ENCODE assay signal across 22 cellular contexts in the genomic region with DNA sequence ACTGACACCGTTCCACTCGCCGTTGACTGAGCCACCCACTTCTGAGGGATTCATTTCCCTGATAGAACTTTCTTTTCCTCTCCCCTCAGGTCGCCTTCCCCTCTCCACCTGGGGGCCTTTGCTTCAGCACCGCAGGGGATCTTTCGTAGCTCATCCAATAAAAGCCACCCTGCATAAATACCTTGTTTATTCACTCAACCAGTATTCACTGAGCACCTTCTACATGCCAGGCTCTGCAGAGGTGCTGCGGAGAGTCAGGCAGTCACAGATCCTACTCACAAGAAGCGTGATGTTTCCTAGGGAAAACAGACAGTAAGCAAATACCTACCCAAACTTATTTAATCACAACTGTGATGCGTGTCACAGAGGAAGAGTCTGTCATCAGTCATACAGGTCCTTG.
A peak's percentile ranks its signal among the peaks of the same experiment; 100 is the strongest.
DNase-seq lines count a peak whose midpoint lies in the region; ATAC-seq, FAIRE-seq and TF ChIP-seq lines count a peak whose summit lies in the region.
"Had no signal": no experiment of that assay in that cellular context is flagged by ENCODE, and none has a peak within 500 bp of the region (broad histone marks: within the 10 kb centered on the region; RNA-seq: fewer than 3 reads in every experiment).

No MANE protein-coding gene starts in this region.

- peaks cover 4% of the 10 kb centered on the region; the same call in 1 of the 2 replicates for H3K27me3 ChIP-seq in BLaER1
- H3K27me3 ChIP-seq in H1 (replicated peaks in 1 of 4; ENCODE audit: control insufficient read depth in 3 of 4, extremely low read depth in 1 of 4, insufficient read depth in 3 of 4, low read length in 3 of 4) = no peaks in the 10 kb centered on the region
- H3K27me3 ChIP-seq in mesendoderm (ENCODE audit: insufficient read depth, low read length, poor library complexity) = no peaks in the 10 kb centered on the region
- no peaks in the 10 kb centered on the region for H3K27me3 ChIP-seq in neural progenitor cell
- H3K27me3 ChIP-seq in pancreas = no peaks in the 10 kb centered on the region

- H4K91ac ChIP-seq in H1 (replicated peaks; ENCODE audit: insufficient read length, low read length) = no peak overlapping the region

- POLR2A ChIA-PET in H1 (lab: Charles Lee; ENCODE audit: partially characterized antibody) = no interaction called here
- POLR2A ChIA-PET in activated CD8-positive, alpha-beta T cell treated with anti-CD3 and anti-CD28 coated beads, Interleukin-2, amount 10 ng/mL, durations not matched to agents 7 days and 5 days (lab: Charles Lee) = no interaction called here

- H3K79me1 ChIP-seq in H1 (ENCODE audit: low read depth, low read length) (no peaks in the 10 kb centered on the region), mesendoderm (ENCODE audit: low read length) (no peaks in the 10 kb centered on the region)

- H3K9me3 ChIP-seq in BLaER1 (peaks cover 13% of the 10 kb centered on the region), H1 (ENCODE audit: insufficient read depth in 2 of 2, low read depth in 1 of 2, low read length in 1 of 2) (peaks cover 3 to 6% of the 10 kb centered on the region in 2 experiments; a peak in 1 of 4 replicates), neural progenitor cell (ENCODE audit: low read depth) (no peaks in the 10 kb centered on the region), pancreas (no peaks in the 10 kb centered on the region)

- H3K18ac ChIP-seq in H1 (ENCODE audit: extremely low read depth, low read length) (no peak overlapping the region), mesendoderm (ENCODE audit: low read length) (no peak overlapping the region)

- H3K4ac ChIP-seq in H1 (replicated peaks; ENCODE audit: insufficient read length, low read depth, low read length) (no peak overlapping the region), mesendoderm (ENCODE audit: low read depth, low read length) (no peak overlapping the region)

- ATAC-seq in pancreas = no peak
- ATAC-seq in activated CD8-positive, alpha-beta T cell treated with anti-CD3 and anti-CD28 coated beads, Interleukin-2, amount 10 ng/mL, durations not matched to agents 7 days and 5 days = no peak
- ATAC-seq: A549, GM12878, HCT116 had no signal

- no peak overlapping the region for H2BK20ac ChIP-seq in H1 (ENCODE audit: low read length)

- no peak for TF ChIP-seq RAD21 in H1 (IDR thresholded peaks at IDR 0.05 in 1 of 2, conservative IDR thresholded peaks at IDR 0.05 in 1 of 2; ENCODE audit: low read depth in 2 of 2, low read length in 2 of 2)

- peak overlapping the region; percentile 81 for H3K27ac Mint-ChIP-seq in neural progenitor cell
- no peak overlapping the region for H3K27ac Mint-ChIP-seq in activated CD8-positive, alpha-beta T cell treated with anti-CD3 and anti-CD28 coated beads, Interleukin-2, amount 10 ng/mL, durations not matched to agents 7 days and 5 days
- H3K27ac Mint-ChIP-seq: CD4-positive, CD25-positive, alpha-beta regulatory T cell; CD8-positive, alpha-beta memory T cell; HFFc6 had no signal

- H4K20me1 ChIP-seq in BLaER1 (peaks cover 10% of the 10 kb centered on the region), H1 (replicated peaks in 1 of 2; ENCODE audit: control insufficient read depth in 1 of 2, insufficient read depth in 2 of 2, low read length in 2 of 2) (no peaks in the 10 kb centered on the region), neural progenitor cell (ENCODE audit: low read depth) (no peaks in the 10 kb centered on the region)

- TF ChIP-seq CTCF in H1 (IDR thresholded peaks at IDR 0.05; ENCODE audit: control extremely low read depth in 1 of 3, insufficient read depth in 1 of 3, low read depth in 1 of 3, low read length in 3 of 3) (no peak), neural progenitor cell (IDR thresholded peaks at IDR 0.05) (no peak), pancreas (IDR thresholded peaks at IDR 0.05) (no peak)

- FAIRE-seq in H1 (lab: Jason Lieb, UNC) (no peak), pancreas (lab: Jason Lieb, UNC) (no peak)
- FAIRE-seq: A549, GM12878, GM19239 had no signal

- H3K36me3 ChIP-seq in BLaER1 = no peaks in the 10 kb centered on the region
- H3K36me3 ChIP-seq in H1 (ENCODE audit: control insufficient read depth in 2 of 4, insufficient read depth in 4 of 4, low read length in 3 of 4) = no peaks in the 10 kb centered on the region
- H3K36me3 ChIP-seq in mesendoderm (ENCODE audit: control insufficient read depth, insufficient read depth, low read length) = no peaks in the 10 kb centered on the region
- no peaks in the 10 kb centered on the region for H3K36me3 ChIP-seq in neural progenitor cell
- no peaks in the 10 kb centered on the region for H3K36me3 ChIP-seq in pancreas

- H3F3A ChIP-seq in neural progenitor cell (ENCODE audit: low read depth) = no peaks in the 10 kb centered on the region

- H3K79me2 ChIP-seq in H1 (ENCODE audit: control insufficient read depth in 1 of 2, insufficient read depth in 2 of 2, low read length in 2 of 2) (no peaks in the 10 kb centered on the region), mesendoderm (ENCODE audit: control insufficient read depth, insufficient read depth, low read length) (no peaks in the 10 kb centered on the region), neural progenitor cell (ENCODE audit: low read depth) (no peaks in the 10 kb centered on the region)

- H3K27ac ChIP-seq in BLaER1 (no peak overlapping the region), H1 (ENCODE audit: low read depth, low read length) (0 out of 2 replicates have a peak overlapping the region, but pooled peaks have one; percentile 8), mesendoderm (ENCODE audit: low read depth, low read length) (no peak overlapping the region), neural progenitor cell (no peak overlapping the region), pancreas (no peak overlapping the region)
- H3K27ac ChIP-seq: 22Rv1, A549, HL-60 had no signal

- H3K4me1 Mint-ChIP-seq in neural progenitor cell = peaks cover 5% of the 10 kb centered on the region
- H3K4me1 Mint-ChIP-seq in activated CD8-positive, alpha-beta T cell treated with anti-CD3 and anti-CD28 coated beads, Interleukin-2, amount 10 ng/mL, durations not matched to agents 7 days and 5 days (ENCODE audit: low read depth) = no peaks in the 10 kb centered on the region
- H3K4me1 Mint-ChIP-seq: CD4-positive, CD25-positive, alpha-beta regulatory T cell had no signal

- H2AFZ ChIP-seq in H1 (ENCODE audit: low read length) (peak overlapping the region; percentile 54; the same call in 1 of the 2 replicates), neural progenitor cell (replicated peaks) (no peak overlapping the region)

- no peak for TF ChIP-seq EP300 in H1 (IDR thresholded peaks at IDR 0.05; ENCODE audit: borderline replicate concordance in 1 of 2, low read depth in 2 of 2, low read length in 2 of 2)

- H3K9me3 Mint-ChIP-seq in neural progenitor cell = peaks cover 2% of the 10 kb centered on the region
- H3K9me3 Mint-ChIP-seq in activated CD8-positive, alpha-beta T cell treated with anti-CD3 and anti-CD28 coated beads, Interleukin-2, amount 10 ng/mL, durations not matched to agents 7 days and 5 days (ENCODE audit: insufficient read depth) = no peaks in the 10 kb centered on the region
- H3K9me3 Mint-ChIP-seq: HFFc6 had no signal

- H4K5ac ChIP-seq in H1 (ENCODE audit: insufficient read length, low read depth, low read length) (no peak overlapping the region), mesendoderm (ENCODE audit: low read length) (no peak overlapping the region)

- H3K4me3 ChIP-seq in BLaER1 (no peak overlapping the region), H1 (ENCODE audit: extremely low read depth in 1 of 4, insufficient read depth in 2 of 4, low read depth in 3 of 4, low read length in 4 of 4) (no peak overlapping the region), mesendoderm (ENCODE audit: low read length) (no peak overlapping the region), neural progenitor cell (no peak overlapping the region), pancreas (no peak overlapping the region)
- H3K4me3 ChIP-seq: A549, GM12878 had no signal

- no peak overlapping the region for H3K4me3 Mint-ChIP-seq in neural progenitor cell
- H3K4me3 Mint-ChIP-seq in activated CD8-positive, alpha-beta T cell treated with anti-CD3 and anti-CD28 coated beads, Interleukin-2, amount 10 ng/mL, durations not matched to agents 7 days and 5 days = no peak overlapping the region
- H3K4me3 Mint-ChIP-seq: CD4-positive, CD25-positive, alpha-beta regulatory T cell; CD8-positive, alpha-beta memory T cell; HFFc6 had no signal

- no peak overlapping the region for H2BK120ac ChIP-seq in H1 (replicated peaks; ENCODE audit: low read depth, low read length)
- no peak overlapping the region for H2BK120ac ChIP-seq in mesendoderm (ENCODE audit: low read depth, low read length)

- H3K4me2 ChIP-seq in BLaER1 = 0 out of 2 replicates have a peak overlapping the region, but pooled peaks have one; percentile 17
- no peak overlapping the region for H3K4me2 ChIP-seq in H1 (ENCODE audit: insufficient read depth in 1 of 2, low read depth in 2 of 2, low read length in 2 of 2)
- no peak overlapping the region for H3K4me2 ChIP-seq in mesendoderm (ENCODE audit: low read length)
- H3K4me2 ChIP-seq in neural progenitor cell = no peak overlapping the region
- H3K4me2 ChIP-seq: A549 had no signal

- no peak overlapping the region for H3K14ac ChIP-seq in H1 (ENCODE audit: insufficient read length)

- H2BK12ac ChIP-seq in H1 (ENCODE audit: low read depth, low read length) = no peak overlapping the region

- H3K23me2 ChIP-seq in H1 (ENCODE audit: low read depth, low read length) = no peaks in the 10 kb centered on the region

- no peak for TF ChIP-seq POLR2A in H1 (IDR thresholded peaks at IDR 0.05; ENCODE audit: control extremely low read depth in 1 of 2, low read depth in 2 of 2, low read length in 2 of 2)

- H3K4me1 ChIP-seq in BLaER1 = peaks cover 54% of the 10 kb centered on the region
- no peaks in the 10 kb centered on the region for H3K4me1 ChIP-seq in H1 (replicated peaks in 1 of 4; ENCODE audit: control insufficient read depth in 3 of 4, insufficient read depth in 4 of 4, low read length in 3 of 4)
- H3K4me1 ChIP-seq in mesendoderm (ENCODE audit: control insufficient read depth, low read depth, low read length) = no peaks in the 10 kb centered on the region
- H3K4me1 ChIP-seq in neural progenitor cell = no peaks in the 10 kb centered on the region
- H3K4me1 ChIP-seq in pancreas = no peaks in the 10 kb centered on the region
- H3K4me1 ChIP-seq: A549 had no signal

- no peak for DNase-seq in H1 (ENCODE audit: low read depth in 1 of 2, low spot score in 2 of 2)
- no peak for DNase-seq in mesendoderm
- DNase-seq in neural progenitor cell (ENCODE audit: low spot score) = no peak
- DNase-seq in GOT3 (lab: John Stamatoyannopoulos, UW) = no peak
- DNase-seq in pancreas = no peak
- DNase-seq in activated CD8-positive, alpha-beta T cell treated with anti-CD3 and anti-CD28 coated beads, Interleukin-2, amount 10 ng/mL, durations not matched to agents 7 days and 5 days = no peak
- DNase-seq: AML-193; CD4-positive, CD25-positive, alpha-beta regulatory T cell; CD8-positive, alpha-beta memory T cell; COR-L47; DMS 273 treated with DMSO at 0.1 percent for 48 hours; DND-41; EL; H7; HFFc6 had no signal

- no peak overlapping the region for H3K56ac ChIP-seq in H1 (replicated peaks; ENCODE audit: insufficient read length, low read depth, low read length)
- peak overlapping the region; percentile 6 for H3K56ac ChIP-seq in mesendoderm (ENCODE audit: low read length)

- H3K36me3 Mint-ChIP-seq in neural progenitor cell = no peaks in the 10 kb centered on the region
- no peaks in the 10 kb centered on the region for H3K36me3 Mint-ChIP-seq in activated CD8-positive, alpha-beta T cell treated with anti-CD3 and anti-CD28 coated beads, Interleukin-2, amount 10 ng/mL, durations not matched to agents 7 days and 5 days (ENCODE audit: low read depth)
- H3K36me3 Mint-ChIP-seq: CD4-positive, CD25-positive, alpha-beta regulatory T cell; CD8-positive, alpha-beta memory T cell had no signal

- CTCF ChIA-PET in H1 (lab: Charles Lee; ENCODE audit: partially characterized antibody) = no interaction called here
- CTCF ChIA-PET in activated CD8-positive, alpha-beta T cell treated with anti-CD3 and anti-CD28 coated beads, Interleukin-2, amount 10 ng/mL, durations not matched to agents 7 days and 5 days (lab: Charles Lee) = no interaction called here

- H2BK5ac ChIP-seq in H1 (ENCODE audit: low read depth, low read length) = 0 out of 2 replicates have a peak overlapping the region, but pooled peaks have one; percentile 30
- no peak overlapping the region for H2BK5ac ChIP-seq in mesendoderm (ENCODE audit: low read length)

- 62% methylated on average over 9 of the region's 9 CpGs; no CpG with 5 or more reads in 1 of the 2 experiments for WGBS in H1 (ENCODE audit: extremely low coverage in 1 of 2, insufficient coverage in 1 of 2, insufficient read length in 1 of 2, insufficient replicate concordance in 2 of 2, low coverage in 1 of 2, low lambda C conversion rate in 2 of 2, missing lambda C conversion rate in 1 of 2), 2 experiments
- WGBS in mesendoderm (ENCODE audit: extremely low coverage, insufficient coverage, low lambda C conversion rate) = no CpG with 5 or more reads among the region's 9 CpGs
- WGBS in pancreas, 2 donors = 79 to 81% methylated on average over 9 of the region's 9 CpGs

- H2AK5ac ChIP-seq in H1 (ENCODE audit: low read depth, low read length) (no peak overlapping the region), mesendoderm (ENCODE audit: low read length) (no peak overlapping the region)

- H3K27me3 Mint-ChIP-seq in neural progenitor cell (ENCODE audit: insufficient read depth, low read depth) = peaks cover 8% of the 10 kb centered on the region
- no peaks in the 10 kb centered on the region for H3K27me3 Mint-ChIP-seq in activated CD8-positive, alpha-beta T cell treated with anti-CD3 and anti-CD28 coated beads, Interleukin-2, amount 10 ng/mL, durations not matched to agents 7 days and 5 days (ENCODE audit: low read depth)
- H3K27me3 Mint-ChIP-seq: CD4-positive, CD25-positive, alpha-beta regulatory T cell had no signal

- H2BK15ac ChIP-seq in H1 (ENCODE audit: low read length) (0 out of 2 replicates have a peak overlapping the region, but pooled peaks have one; percentile 34), mesendoderm (replicated peaks; ENCODE audit: low read depth) (no peak overlapping the region)

- H4K8ac ChIP-seq in H1 (ENCODE audit: extremely low read depth, insufficient read depth, low read length) = no peak overlapping the region
- H4K8ac ChIP-seq in mesendoderm (ENCODE audit: low read depth, low read length) = no peak overlapping the region

- intact Hi-C loops in pancreas (cut with DNase I) = no loop called here

- H3K9ac ChIP-seq in BLaER1 (no peak overlapping the region), H1 (replicated peaks in 1 of 4; ENCODE audit: extremely low read depth in 1 of 4, low read depth in 3 of 4, low read length in 3 of 4) (no peak overlapping the region), mesendoderm (ENCODE audit: low read length) (no peak overlapping the region), neural progenitor cell (no peak overlapping the region)

- H3K23ac ChIP-seq in H1 (ENCODE audit: insufficient read length) = no peak overlapping the region
- no peak overlapping the region for H3K23ac ChIP-seq in mesendoderm (ENCODE audit: low read length)
